Comparison of ENCODE assay signal across 21 cellular contexts in the genomic region with DNA sequence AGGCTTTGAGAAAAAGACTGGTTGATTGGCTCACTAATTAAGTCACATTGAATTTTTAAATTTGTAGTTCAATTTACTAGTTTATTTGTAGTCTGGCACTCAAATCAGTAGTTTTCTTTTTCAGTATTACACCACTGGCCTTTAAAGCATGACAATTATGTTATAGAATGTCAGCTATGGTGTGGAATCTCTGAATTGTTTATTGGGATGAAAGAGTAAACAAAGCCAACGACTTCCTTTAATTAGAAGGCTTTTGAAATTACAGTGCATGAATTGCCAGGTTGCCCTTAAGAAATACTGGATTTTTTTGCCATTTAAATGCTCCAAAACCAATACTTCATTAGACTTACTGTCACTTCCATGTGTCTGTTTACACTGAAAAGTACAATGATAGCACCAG.
"Had no signal": no experiment of that assay in that cellular context is flagged by ENCODE, and none has a peak within 500 bp of the region (broad histone marks: within the 10 kb centered on the region; RNA-seq: fewer than 3 reads in every experiment).

No MANE protein-coding gene starts in this region.

- ATAC-seq: activated T-helper 17 cell treated with anti-CD3 and anti-CD28 coated beads, Interleukin-2, amount 50 U/mL, for 72 hours; PC-3; T-helper 17 cell had no signal

- H3K27ac ChIP-seq: brain microvascular endothelial cell, colonic mucosa, VCaP had no signal

- H3K4me1 ChIP-seq: colonic mucosa had no signal

- H3K9me3 ChIP-seq: colonic mucosa had no signal

- H3K27me3 ChIP-seq: brain microvascular endothelial cell, colonic mucosa had no signal

- H3K4me3 ChIP-seq: colonic mucosa had no signal

- H3K36me3 ChIP-seq: brain microvascular endothelial cell, colonic mucosa had no signal

- DNase-seq: activated CD4-positive, alpha-beta memory T cell treated with anti-CD3 and anti-CD28 coated beads, Interleukin-2, amount 10 ng/mL, durations not matched to agents 7 days and 5 days; activated CD4-positive, alpha-beta T cell treated with anti-CD3 and anti-CD28 coated beads, Interleukin-2, amount 10 ng/mL, durations not matched to agents 7 days and 5 days; activated CD4-positive, CD25-positive, alpha-beta regulatory T cell; activated gamma-delta T cell; activated naive CD4-positive, alpha-beta T cell treated with anti-CD3 and anti-CD28 coated beads for 36 hours; activated T-cell treated with anti-CD3 and anti-CD28 coated beads for 4 hours; activated T-cell treated with anti-CD3 and anti-CD28 coated beads, Interleukin-2, amount 50 U/mL, for 48 hours; cerebellar nuclear complex; colonic mucosa; NCI-H1048; NCI-H1930; NCI-H2171; NCI-H2227 treated with DMSO at 0.1 percent for 48 hours; NCI-H446 treated with DMSO at 0.1 percent for 48 hours; NCI-H524 treated with DMSO at 0.1 percent for 48 hours; SIG-M5; T-helper 17 cell had no signal
